ENCODE assay signal across 24 cellular contexts in the genomic region with DNA sequence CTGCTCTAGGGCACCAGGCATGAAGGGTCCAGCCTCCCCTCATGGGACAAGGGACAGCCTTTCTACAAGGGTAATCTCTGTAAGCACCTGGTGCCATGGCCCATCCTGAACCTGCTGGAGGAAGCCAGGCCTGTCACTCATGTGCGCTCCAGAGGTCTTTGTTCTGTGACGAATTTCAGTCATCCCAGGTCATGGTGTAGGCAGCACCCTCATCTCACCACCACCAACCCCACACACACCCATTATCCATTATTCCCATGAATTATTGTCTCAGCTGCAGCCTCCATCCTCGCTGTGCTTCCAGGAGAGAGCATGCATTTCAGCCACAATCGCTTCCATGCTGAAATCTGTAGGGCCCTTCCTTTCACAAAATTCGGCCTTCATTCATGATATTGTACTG.
DNase-seq lines count a peak whose midpoint lies in the region; ATAC-seq, FAIRE-seq and TF ChIP-seq lines count a peak whose summit lies in the region.
"Had no signal": no experiment of that assay in that cellular context is flagged by ENCODE, and none has a peak within 500 bp of the region (broad histone marks: within the 10 kb centered on the region; RNA-seq: fewer than 3 reads in every experiment).

No MANE protein-coding gene starts in this region.

- in situ Hi-C loops in gastrocnemius medialis (cut with MboI; ENCODE audit: low sequenced_read_pairs in 4 of 4): no loop called here

- H3K4me3 ChIP-seq in H1 (ENCODE audit: extremely low read depth in 1 of 4, insufficient read depth in 2 of 4, low read depth in 3 of 4, low read length in 4 of 4): no peak overlapping the region
- H3K4me3 ChIP-seq in neuronal stem cell (ENCODE audit: low read length in 2 of 2): no peak overlapping the region
- no peak overlapping the region for H3K4me3 ChIP-seq in gastrocnemius medialis
- H3K4me3 ChIP-seq in WERI-Rb-1 (ENCODE audit: low read depth, low read length): no peak overlapping the region
- no peak overlapping the region for H3K4me3 ChIP-seq in left lung
- H3K4me3 ChIP-seq: BLaER1, GM12878, GM23248 had no signal

- H2BK12ac ChIP-seq in H1 (ENCODE audit: low read depth, low read length): peak overlapping the region; percentile 61; the same call in 1 of the 2 replicates
- no peak overlapping the region for H2BK12ac ChIP-seq in neuronal stem cell (ENCODE audit: low read length)

- no peak overlapping the region for H2BK20ac ChIP-seq in H1 (ENCODE audit: low read length)

- H3K27ac Mint-ChIP-seq in WTC11: peak overlapping the region; percentile 24; the same call in 1 of the 2 replicates
- H3K27ac Mint-ChIP-seq: B cell; CD4-positive, CD25-positive, alpha-beta regulatory T cell; CD8-positive, alpha-beta T cell had no signal

- no peak overlapping the region for H3K14ac ChIP-seq in H1 (ENCODE audit: insufficient read length)
- no peak overlapping the region for H3K14ac ChIP-seq in neuronal stem cell (ENCODE audit: low read length)

- H3K36me3 Mint-ChIP-seq in WTC11: no peaks in the 10 kb centered on the region
- H3K36me3 Mint-ChIP-seq: CD4-positive, CD25-positive, alpha-beta regulatory T cell; CD8-positive, alpha-beta T cell had no signal

- no peaks in the 10 kb centered on the region for H3K9me3 ChIP-seq in H1 (ENCODE audit: insufficient read depth in 2 of 2, low read depth in 1 of 2, low read length in 1 of 2)
- no peaks in the 10 kb centered on the region for H3K9me3 ChIP-seq in neuronal stem cell (replicated peaks in 1 of 2; ENCODE audit: control insufficient read depth in 2 of 2, insufficient read depth in 1 of 2, low read depth in 1 of 2, low read length in 2 of 2)
- H3K9me3 ChIP-seq in gastrocnemius medialis: no peaks in the 10 kb centered on the region
- no peaks in the 10 kb centered on the region for H3K9me3 ChIP-seq in WERI-Rb-1 (ENCODE audit: severe bottlenecking)
- no peaks in the 10 kb centered on the region for H3K9me3 ChIP-seq in left lung
- H3K9me3 ChIP-seq: BLaER1, Caco-2 had no signal

- H3K79me1 ChIP-seq in H1 (ENCODE audit: low read depth, low read length) (no peaks in the 10 kb centered on the region), neuronal stem cell (ENCODE audit: low read depth, low read length) (no peaks in the 10 kb centered on the region)

- H3K36me3 ChIP-seq in H1 (ENCODE audit: control insufficient read depth in 2 of 4, insufficient read depth in 4 of 4, low read length in 3 of 4) (no peaks in the 10 kb centered on the region), neuronal stem cell (replicated peaks in 1 of 2; ENCODE audit: control insufficient read depth in 2 of 2, insufficient read depth in 2 of 2, low read length in 2 of 2) (no peaks in the 10 kb centered on the region), gastrocnemius medialis (no peaks in the 10 kb centered on the region), WERI-Rb-1 (no peaks in the 10 kb centered on the region), left lung (no peaks in the 10 kb centered on the region)
- H3K36me3 ChIP-seq: BLaER1 had no signal

- no peak overlapping the region for H4K5ac ChIP-seq in H1 (ENCODE audit: insufficient read length, low read depth, low read length)

- TF ChIP-seq RAD21 in H1 (IDR thresholded peaks at IDR 0.05 in 1 of 2, conservative IDR thresholded peaks at IDR 0.05 in 1 of 2; ENCODE audit: low read depth in 2 of 2, low read length in 2 of 2): no peak

- H2BK15ac ChIP-seq in H1 (ENCODE audit: low read length): peak overlapping the region; percentile 25; the same call in 1 of the 2 replicates
- H2BK15ac ChIP-seq in neuronal stem cell (ENCODE audit: low read length): no peak overlapping the region

- H3K27ac ChIP-seq in H1 (ENCODE audit: low read depth, low read length) (peak overlapping the region; percentile 35; the same call in 1 of the 2 replicates), neuronal stem cell (replicated peaks; ENCODE audit: low read length) (no peak overlapping the region), gastrocnemius medialis (peak overlapping the region; percentile 68 to 95 (median 77)), WERI-Rb-1 (no peak overlapping the region), left lung (no peak overlapping the region)
- H3K27ac ChIP-seq: 22Rv1, BLaER1, C4-2B, GM23248 had no signal

- H3K4me2 ChIP-seq in H1 (ENCODE audit: insufficient read depth in 1 of 2, low read depth in 2 of 2, low read length in 2 of 2) (no peak overlapping the region), neuronal stem cell (ENCODE audit: insufficient read depth, low read length, poor library complexity, severe bottlenecking) (no peak overlapping the region)
- H3K4me2 ChIP-seq: BLaER1 had no signal

- H3K27me3 ChIP-seq in H1 (replicated peaks in 1 of 4; ENCODE audit: control insufficient read depth in 3 of 4, extremely low read depth in 1 of 4, insufficient read depth in 3 of 4, low read length in 3 of 4) (no peaks in the 10 kb centered on the region; a peak in 1 of 7 replicates), neuronal stem cell (ENCODE audit: control insufficient read depth in 3 of 3, insufficient read depth in 3 of 3, low read depth in 1 of 3, low read length in 3 of 3) (no peaks in the 10 kb centered on the region), gastrocnemius medialis (no peaks in the 10 kb centered on the region), WERI-Rb-1 (ENCODE audit: insufficient read depth, low read depth, severe bottlenecking) (no peaks in the 10 kb centered on the region), left lung (no peaks in the 10 kb centered on the region)
- H3K27me3 ChIP-seq: BLaER1 had no signal

- no peaks in the 10 kb centered on the region for H4K20me1 ChIP-seq in H1 (replicated peaks in 1 of 2; ENCODE audit: control insufficient read depth in 1 of 2, insufficient read depth in 2 of 2, low read length in 2 of 2)
- H4K20me1 ChIP-seq: BLaER1 had no signal

- H4K91ac ChIP-seq in H1 (replicated peaks; ENCODE audit: insufficient read length, low read length) (no peak overlapping the region), neuronal stem cell (ENCODE audit: low read depth, low read length, poor library complexity) (no peak overlapping the region)

- no peak overlapping the region for H3K9ac ChIP-seq in H1 (replicated peaks in 1 of 4; ENCODE audit: extremely low read depth in 1 of 4, low read depth in 3 of 4, low read length in 3 of 4)
- H3K9ac ChIP-seq in neuronal stem cell (ENCODE audit: low read depth, low read length, poor library complexity): no peak overlapping the region
- H3K9ac ChIP-seq: BLaER1, GM23248 had no signal

- no peak for DNase-seq in WTC11 (ENCODE audit: low spot score)
- no peak for DNase-seq in H1 (ENCODE audit: low read depth in 1 of 2, low spot score in 2 of 2)
- no peak for DNase-seq in neuronal stem cell (ENCODE audit: low spot score)
- no peak for DNase-seq in gastrocnemius medialis
- DNase-seq in NCI-H146 (lab: John Stamatoyannopoulos, UW): no peak
- no peak for DNase-seq in WERI-Rb-1
- DNase-seq in left lung: no peak
- DNase-seq in NCI-H510A (lab: John Stamatoyannopoulos, UW): no peak
- DNase-seq: Caco-2; CD4-positive, CD25-positive, alpha-beta regulatory T cell; CD8-positive, alpha-beta T cell; DMS153; EL; GDM1; GM23248; H9 had no signal

- no peaks in the 10 kb centered on the region for H3K27me3 Mint-ChIP-seq in WTC11 (ENCODE audit: low read depth)

- H2BK5ac ChIP-seq in H1 (ENCODE audit: low read depth, low read length) (0 out of 2 replicates have a peak overlapping the region, but pooled peaks have one; percentile 8), neuronal stem cell (ENCODE audit: low read length) (no peak overlapping the region)

- FAIRE-seq in H1 (lab: Jason Lieb, UNC): no peak
- FAIRE-seq: A204.1, GM12878, GM19239 had no signal

- H2AFZ ChIP-seq in H1 (ENCODE audit: low read length): no peak overlapping the region
- no peak overlapping the region for H2AFZ ChIP-seq in neuronal stem cell (ENCODE audit: low read length)
- H2AFZ ChIP-seq: GM23248 had no signal

- no peaks in the 10 kb centered on the region for H3K9me3 Mint-ChIP-seq in WTC11
- H3K9me3 Mint-ChIP-seq: CD8-positive, alpha-beta T cell; H9 had no signal

- no peaks in the 10 kb centered on the region for H3K23me2 ChIP-seq in H1 (ENCODE audit: low read depth, low read length)

- H3K18ac ChIP-seq in H1 (ENCODE audit: extremely low read depth, low read length) (peak overlapping the region; percentile 65; the same call in 1 of the 2 replicates), neuronal stem cell (ENCODE audit: low read length) (peak overlapping the region; percentile 28)

- H3K56ac ChIP-seq in H1 (replicated peaks; ENCODE audit: insufficient read length, low read depth, low read length): no peak overlapping the region

- no peak for TF ChIP-seq EP300 in H1 (IDR thresholded peaks at IDR 0.05; ENCODE audit: borderline replicate concordance in 1 of 2, low read depth in 2 of 2, low read length in 2 of 2)

- no peak overlapping the region for H3K23ac ChIP-seq in H1 (ENCODE audit: insufficient read length)
- no peak overlapping the region for H3K23ac ChIP-seq in neuronal stem cell (ENCODE audit: low read depth, low read length, poor library complexity)

- H3K4me3 Mint-ChIP-seq in WTC11: no peak overlapping the region
- H3K4me3 Mint-ChIP-seq: B cell; CD4-positive, CD25-positive, alpha-beta regulatory T cell; CD8-positive, alpha-beta T cell; H9 had no signal

- 0 out of 2 replicates have a peak overlapping the region, but pooled peaks have one; percentile 40 for H2AK5ac ChIP-seq in H1 (ENCODE audit: low read depth, low read length)
- peak overlapping the region; percentile 17 for H2AK5ac ChIP-seq in neuronal stem cell (ENCODE audit: low read depth, low read length)

- CTCF ChIA-PET in WTC11 (lab: Charles Lee) (interaction anchor here (0.8 kb wide), 1 partner anchor 26 kb away, joined by 3 read pairs; no protein-coding TSS in a partner anchor), H1 (lab: Charles Lee; ENCODE audit: partially characterized antibody) (interaction anchor here (0.9 to 1.7 kb wide), 3 partner anchors 21 to 289 kb away, joined by 3 to 5 read pairs (median 4); no protein-coding TSS in a partner anchor)

- ATAC-seq in WTC11 (no peak), gastrocnemius medialis (no peak), left lung (no peak)
- ATAC-seq: CD8-positive, alpha-beta T cell; GM12878; HCT116 had no signal

- TF ChIP-seq CTCF in WTC11 (IDR thresholded peaks at IDR 0.05) (no peak), H1 (IDR thresholded peaks at IDR 0.05; ENCODE audit: control extremely low read depth in 1 of 3, insufficient read depth in 1 of 3, low read depth in 1 of 3, low read length in 3 of 3) (no peak), gastrocnemius medialis (IDR thresholded peaks at IDR 0.05 in 4 of 5, conservative IDR thresholded peaks at IDR 0.05 in 1 of 5) (no peak), WERI-Rb-1 (IDR thresholded peaks at IDR 0.05; ENCODE audit: low read depth, low read length) (no peak), left lung (IDR thresholded peaks at IDR 0.05) (no peak)

- peaks cover 54% of the 10 kb centered on the region for H3K4me1 Mint-ChIP-seq in WTC11
- H3K4me1 Mint-ChIP-seq: B cell; CD4-positive, CD25-positive, alpha-beta regulatory T cell had no signal

- POLR2A ChIA-PET in WTC11 (lab: Charles Lee) (no interaction called here), H1 (lab: Charles Lee; ENCODE audit: partially characterized antibody) (interaction anchor here (1.5 kb wide), 1 partner anchor 17 kb away, joined by 6 read pairs; no protein-coding TSS in a partner anchor)

- 93% methylated on average over 5 of the region's 5 CpGs; no CpG with 5 or more reads in 1 of the 2 experiments for WGBS in H1 (ENCODE audit: extremely low coverage in 1 of 2, insufficient coverage in 1 of 2, insufficient read length in 1 of 2, insufficient replicate concordance in 2 of 2, low coverage in 1 of 2, low lambda C conversion rate in 2 of 2, missing lambda C conversion rate in 1 of 2), 2 experiments
- no CpG with 5 or more reads among the region's 5 CpGs for WGBS in neuronal stem cell (ENCODE audit: extremely low coverage in 2 of 2, insufficient read length in 2 of 2, insufficient replicate concordance in 1 of 2), 2 donors

- H2BK120ac ChIP-seq in H1 (replicated peaks; ENCODE audit: low read depth, low read length): no peak overlapping the region
- H2BK120ac ChIP-seq in neuronal stem cell (ENCODE audit: low read depth, low read length): no peak overlapping the region

- intact Hi-C loops in gastrocnemius medialis (cut with DNase I; ENCODE audit: low total_unique reads): loop anchor here (5.0 kb wide), 1 partner anchor 47 kb away; no protein-coding TSS in a partner anchor
- intact Hi-C loops in left lung (cut with DNase I): no loop called here

- H3K4me1 ChIP-seq in H1 (replicated peaks in 1 of 4; ENCODE audit: control insufficient read depth in 3 of 4, insufficient read depth in 4 of 4, low read length in 3 of 4) (peaks cover 2 to 16% (median 13%) of the 10 kb centered on the region in 4 experiments; a peak in 5 of 7 replicates), neuronal stem cell (ENCODE audit: control insufficient read depth in 2 of 2, insufficient read depth in 1 of 2, low read depth in 1 of 2, low read length in 2 of 2) (peaks cover 0 to 4% of the 10 kb centered on the region in 2 donors), gastrocnemius medialis (peaks cover 39 to 48% of the 10 kb centered on the region in 2 donors), left lung (no peaks in the 10 kb centered on the region)
- H3K4me1 ChIP-seq: BLaER1, Caco-2 had no signal

- no peak for TF ChIP-seq POLR2A in H1 (IDR thresholded peaks at IDR 0.05; ENCODE audit: control extremely low read depth in 1 of 2, low read depth in 2 of 2, low read length in 2 of 2)
- no peak for TF ChIP-seq POLR2A in gastrocnemius medialis (IDR thresholded peaks at IDR 0.05)

- H4K8ac ChIP-seq in H1 (ENCODE audit: extremely low read depth, insufficient read depth, low read length) (no peak overlapping the region), neuronal stem cell (ENCODE audit: low read depth, low read length) (no peak overlapping the region)

- H3K79me2 ChIP-seq in H1 (ENCODE audit: control insufficient read depth in 1 of 2, insufficient read depth in 2 of 2, low read length in 2 of 2): no peaks in the 10 kb centered on the region

- H3K4ac ChIP-seq in H1 (replicated peaks; ENCODE audit: insufficient read length, low read depth, low read length) (no peak overlapping the region), neuronal stem cell (ENCODE audit: low read length) (no peak overlapping the region)

Comparison
In these comparisons a context has a peak if more than half of its experiments do, and no peak if none do; other contexts are left out.
1. H3K27ac ChIP-seq: peak in H1 (single experiment) and gastrocnemius medialis (4 of 4); none in neuronal stem cell (single experiment), WERI-Rb-1 (single experiment) and left lung (0 of 2).